In genomic region chr2:43426305-43427031, GRCh38 we compare ENCODE assay signal across 7 cellular contexts.
DNase-seq lines count a peak whose midpoint lies in the region; ATAC-seq and TF ChIP-seq lines count a peak whose summit lies in the region.

No MANE protein-coding gene starts in this region.

- H4K20me1 ChIP-seq in OCI-LY1 (ENCODE audit: insufficient read depth, low read length) (no peaks in the 10 kb centered on the region), osteoblast (ENCODE audit: insufficient read depth, low read length) (no peaks in the 10 kb centered on the region)

- no peaks in the 10 kb centered on the region for H3F3A ChIP-seq in OCI-LY1 (ENCODE audit: insufficient read depth, low read length)

- H3K36me3 ChIP-seq in OCI-LY1 (ENCODE audit: insufficient read depth, low read length), result no peaks in the 10 kb centered on the region
- H3K36me3 ChIP-seq in osteoblast (ENCODE audit: insufficient read depth, low read length), result peaks cover 7% of the 10 kb centered on the region
- peaks cover 0 to 11% (median 0%) of the 10 kb centered on the region in 3 donors for H3K36me3 ChIP-seq in tibial nerve

- H3K4me1 ChIP-seq in OCI-LY1 (ENCODE audit: insufficient read depth, low read length, severe bottlenecking) (peaks cover 33% of the 10 kb centered on the region), osteoblast (ENCODE audit: insufficient read depth, low read length) (peaks cover 36% of the 10 kb centered on the region), tibial nerve (peaks cover 0 to 34% (median 13%) of the 10 kb centered on the region in 4 donors)

- H3K27ac ChIP-seq in OCI-LY1 (ENCODE audit: low read depth, low read length, poor library complexity, severe bottlenecking) (peak overlapping the region; percentile 93), osteoblast (ENCODE audit: low read depth, low read length) (peak overlapping the region; percentile 81), tibial nerve (peak overlapping the region in 3 of 4 donors; percentile 16 to 49 (median 27))

- ATAC-seq in GM18520 (IDR thresholded peaks at IDR 0.05; ENCODE audit: unreplicated experiment) (peak; percentile 81), HG03025 (IDR thresholded peaks at IDR 0.05; ENCODE audit: low FRiP score, unreplicated experiment) (peak; percentile 80)

- peak overlapping the region; percentile 52 for H3K9ac ChIP-seq in OCI-LY1 (ENCODE audit: low read length)

- 44 to 46% methylated on average over 3 of the region's 3 CpGs for WGBS in tibial nerve, 2 donors

- no peaks in the 10 kb centered on the region for H3K9me3 ChIP-seq in OCI-LY1 (ENCODE audit: low read length)
- H3K9me3 ChIP-seq in osteoblast (ENCODE audit: low read depth, low read length), result no peaks in the 10 kb centered on the region
- H3K9me3 ChIP-seq in tibial nerve, result no peaks in the 10 kb centered on the region

- no peak for TF ChIP-seq POLR2A in tibial nerve (IDR thresholded peaks at IDR 0.05)

- H3K4me3 ChIP-seq in OCI-LY1 (ENCODE audit: low read depth, low read length, poor library complexity, severe bottlenecking) (peak overlapping the region; percentile 31), osteoblast (ENCODE audit: insufficient read depth, low read length) (no peak overlapping the region), tibial nerve (no peak overlapping the region)

- no peaks in the 10 kb centered on the region for H3K27me3 ChIP-seq in OCI-LY1 (ENCODE audit: insufficient read depth, low read length)
- H3K27me3 ChIP-seq in osteoblast (ENCODE audit: insufficient read depth, low read length), result no peaks in the 10 kb centered on the region
- no peaks in the 10 kb centered on the region for H3K27me3 ChIP-seq in tibial nerve

- H3K4me2 ChIP-seq in OCI-LY1 (ENCODE audit: low read length) (peak overlapping the region; percentile 57), osteoblast (ENCODE audit: insufficient read depth, low read length) (peak overlapping the region; percentile 49)

- DNase-seq in activated T-cell treated with anti-CD3 and anti-CD28 coated beads for 24 hours (ENCODE audit: low read depth) (peak; percentile 61), fibroblast of gingiva (ENCODE audit: low read depth) (peak; percentile 95), osteoblast (ENCODE audit: insufficient read length, low spot score, missing footprints) (peak; percentile 89), tibial nerve (ENCODE audit: low spot score in 2 of 2) (peak in 1 of 2 donors; percentile 44)

- TF ChIP-seq CTCF in OCI-LY1 (IDR thresholded peaks at IDR 0.05; ENCODE audit: low read length), result no peak
- no peak for TF ChIP-seq CTCF in osteoblast (IDR thresholded peaks at IDR 0.05; ENCODE audit: extremely low read depth, low read depth, low read length)
- TF ChIP-seq CTCF in tibial nerve (IDR thresholded peaks at IDR 0.05), result no peak

- TF ChIP-seq EP300 in tibial nerve (IDR thresholded peaks at IDR 0.05), result peak in 1 of 2 donors; percentile 72

- H3K9me2 ChIP-seq in OCI-LY1 (ENCODE audit: low read depth, low read length), result no peaks in the 10 kb centered on the region

- H3K79me2 ChIP-seq in OCI-LY1 (ENCODE audit: insufficient read depth, low read length) (no peaks in the 10 kb centered on the region), osteoblast (ENCODE audit: insufficient read depth, low read length) (no peaks in the 10 kb centered on the region)

- H2AFZ ChIP-seq in OCI-LY1 (ENCODE audit: low read length), result no peak overlapping the region
- H2AFZ ChIP-seq in osteoblast (ENCODE audit: low read length), result no peak overlapping the region

Comparison
In these comparisons a context has a peak if more than half of its experiments do, and no peak if none do; other contexts are left out.
1. H3K27ac ChIP-seq: peak in every context shown above with its lines; median percentile 93 in OCI-LY1; 81 in osteoblast; 27 in tibial nerve.